Comparison of ENCODE assay signal across 25 cellular contexts in genomic region chr5:66633754-66634153, GRCh38. TPM values are rescaled to one million over a fixed set of nuclear protein-coding genes. Genes with fewer than 3 reads are reported as not detected.
A peak's percentile ranks its signal among the peaks of the same experiment; 100 is the strongest.
DNase-seq lines count a peak whose midpoint lies in the region; ATAC-seq, FAIRE-seq and TF ChIP-seq lines count a peak whose summit lies in the region.
"Had no signal": no experiment of that assay in that cellular context is flagged by ENCODE, and none has a peak within 500 bp of the region (broad histone marks: within the 10 kb centered on the region; RNA-seq: fewer than 3 reads in every experiment).

No MANE protein-coding gene starts in this region.

- H3K36me3 ChIP-seq in endodermal cell (ENCODE audit: control insufficient read depth, insufficient read depth, low read length) = no peaks in the 10 kb centered on the region
- H3K36me3 ChIP-seq: adrenal gland, esophagus squamous epithelium, lower lobe of right lung, pancreas had no signal

- peaks cover 3% of the 10 kb centered on the region for H3K4me1 ChIP-seq in endodermal cell (ENCODE audit: control insufficient read depth, insufficient read depth, low read length)
- H3K4me1 ChIP-seq: esophagus squamous epithelium, lower lobe of right lung, pancreas had no signal

- H3K4me1 Mint-ChIP-seq in endodermal cell = peaks cover 14% of the 10 kb centered on the region
- no peaks in the 10 kb centered on the region for H3K4me1 Mint-ChIP-seq in activated T-helper 17 cell treated with anti-CD3 and anti-CD28 coated beads, Interleukin-2, amount 50 U/mL, for 72 hours
- H3K4me1 Mint-ChIP-seq: immature natural killer cell had no signal

- H3K9me3 ChIP-seq in endodermal cell (ENCODE audit: control insufficient read depth, low read length) = no peaks in the 10 kb centered on the region
- H3K9me3 ChIP-seq: esophagus squamous epithelium, lower lobe of right lung, pancreas had no signal

- H3K9ac ChIP-seq in endodermal cell (ENCODE audit: extremely low read depth, low read length, poor library complexity, severe bottlenecking) = no peak overlapping the region

- ATAC-seq in activated T-helper 17 cell treated with anti-CD3 and anti-CD28 coated beads, Interleukin-2, amount 50 U/mL, for 72 hours (replicated peaks) = no peak
- ATAC-seq: Right ventricle myocardium inferior had no signal

- H3K4me3 Mint-ChIP-seq in endodermal cell = no peak overlapping the region
- no peak overlapping the region for H3K4me3 Mint-ChIP-seq in activated T-helper 17 cell treated with anti-CD3 and anti-CD28 coated beads, Interleukin-2, amount 50 U/mL, for 72 hours
- H3K4me3 Mint-ChIP-seq: immature natural killer cell had no signal

- POLR2A ChIA-PET in HEK293T (lab: Yijun Ruan, JAX) = no interaction called here

- no peak overlapping the region for H3K27ac ChIP-seq in endodermal cell (ENCODE audit: low read depth, low read length)
- H3K27ac ChIP-seq: adrenal gland, esophagus squamous epithelium, lower lobe of right lung, pancreas, skin epidermis had no signal

- 90 to 92% methylated on average over 2 to 3 of the region's 3 CpGs for WGBS in endodermal cell (ENCODE audit: insufficient coverage in 1 of 2, insufficient read length in 1 of 2), 2 experiments

- peak overlapping the region; percentile 46 for H3K27ac Mint-ChIP-seq in endodermal cell
- H3K27ac Mint-ChIP-seq in activated T-helper 17 cell treated with anti-CD3 and anti-CD28 coated beads, Interleukin-2, amount 50 U/mL, for 72 hours = no peak overlapping the region
- H3K27ac Mint-ChIP-seq: immature natural killer cell had no signal

- DNase-seq in DMS153 (lab: John Stamatoyannopoulos, UW) = peak; percentile 20
- peak; percentile 19 for DNase-seq in HEK293T (ENCODE audit: extremely low spot score)
- peak; percentile 74 for DNase-seq in NCI-H2171 treated with DMSO at 0.1 percent for 48 hours (lab: John Stamatoyannopoulos, UW)
- no peak for DNase-seq in endodermal cell
- DNase-seq in pons (ENCODE audit: low spot score) = no peak
- no peak for DNase-seq in urothelium cell line (ENCODE audit: low spot score)
- DNase-seq in HT-29 (ENCODE audit: low spot score) = no peak
- DNase-seq: activated CD4-positive, alpha-beta T cell treated with anti-CD3 and anti-CD28 coated beads for 1 hour; activated effector memory CD4-positive, alpha-beta T cell treated with Interleukin-2 at 50 U/mL for 16 hours; adrenal gland; central memory CD4-positive, alpha-beta T cell; effector CD4-positive, alpha-beta T cell; esophagus squamous epithelium; GF-D8; immature natural killer cell; KBM-7; lower lobe of right lung; pancreas; stimulated activated CD4-positive, alpha-beta T cell treated with anti-CD3 and anti-CD28 coated beads, Interleukin-4, amount 100 ng/mL, for 4 hours; stimulated activated CD8-positive, alpha-beta memory T cell treated with anti-CD3 and anti-CD28 coated beads, Interleukin-4, amount 100 ng/mL, for 48 hours; T-helper 2 cell had no signal

- H3K27me3 ChIP-seq in endodermal cell (ENCODE audit: control insufficient read depth, insufficient read depth, low read length, poor library complexity, severe bottlenecking) = no peaks in the 10 kb centered on the region
- H3K27me3 ChIP-seq: adrenal gland, esophagus squamous epithelium, pancreas had no signal

- TF ChIP-seq CTCF in endodermal cell (conservative IDR thresholded peaks at IDR 0.05) = no peak

- no peak for FAIRE-seq in urothelium cell line (lab: Jason Lieb, UNC)
- FAIRE-seq: GM12891, pancreas had no signal

- no peaks in the 10 kb centered on the region for H3K36me3 Mint-ChIP-seq in endodermal cell (ENCODE audit: low read depth)
- H3K36me3 Mint-ChIP-seq in activated T-helper 17 cell treated with anti-CD3 and anti-CD28 coated beads, Interleukin-2, amount 50 U/mL, for 72 hours (ENCODE audit: low read depth) = no peaks in the 10 kb centered on the region
- H3K36me3 Mint-ChIP-seq: immature natural killer cell had no signal

- no peaks in the 10 kb centered on the region for H3K9me3 Mint-ChIP-seq in endodermal cell
- no peaks in the 10 kb centered on the region for H3K9me3 Mint-ChIP-seq in activated T-helper 17 cell treated with anti-CD3 and anti-CD28 coated beads, Interleukin-2, amount 50 U/mL, for 72 hours
- H3K9me3 Mint-ChIP-seq: immature natural killer cell had no signal

- H3K4me3 ChIP-seq in endodermal cell (ENCODE audit: low read length) = peak overlapping the region; percentile 37
- H3K4me3 ChIP-seq: adrenal gland, esophagus squamous epithelium, lower lobe of right lung, pancreas, skin epidermis had no signal

- no peaks in the 10 kb centered on the region for H3K27me3 Mint-ChIP-seq in endodermal cell (ENCODE audit: insufficient read depth)
- H3K27me3 Mint-ChIP-seq in activated T-helper 17 cell treated with anti-CD3 and anti-CD28 coated beads, Interleukin-2, amount 50 U/mL, for 72 hours = peaks cover 1% of the 10 kb centered on the region

- CTCF ChIA-PET in HEK293T (lab: Yijun Ruan, JAX) = no interaction called here

TF ChIP-seq in HEK293T, 16 proteins besides CTCF, POLR2A, EP300 and RAD21:
- TF ChIP-seq SP1 (IDR thresholded peaks at IDR 0.05) (no peak), TARDBP (IDR thresholded peaks at IDR 0.05) (no peak), BHLHE40 (IDR thresholded peaks at IDR 0.05; ENCODE audit: borderline replicate concordance) (no peak), ZNF384 (IDR thresholded peaks at IDR 0.05) (no peak), NFRKB (IDR thresholded peaks at IDR 0.05) (no peak), LEF1 (IDR thresholded peaks at IDR 0.05; ENCODE audit: borderline replicate concordance) (no peak), L3MBTL2 (conservative IDR thresholded peaks at IDR 0.05) (no peak), SUZ12 (IDR thresholded peaks at IDR 0.05) (no peak)
- TF ChIP-seq, protein P1, sequence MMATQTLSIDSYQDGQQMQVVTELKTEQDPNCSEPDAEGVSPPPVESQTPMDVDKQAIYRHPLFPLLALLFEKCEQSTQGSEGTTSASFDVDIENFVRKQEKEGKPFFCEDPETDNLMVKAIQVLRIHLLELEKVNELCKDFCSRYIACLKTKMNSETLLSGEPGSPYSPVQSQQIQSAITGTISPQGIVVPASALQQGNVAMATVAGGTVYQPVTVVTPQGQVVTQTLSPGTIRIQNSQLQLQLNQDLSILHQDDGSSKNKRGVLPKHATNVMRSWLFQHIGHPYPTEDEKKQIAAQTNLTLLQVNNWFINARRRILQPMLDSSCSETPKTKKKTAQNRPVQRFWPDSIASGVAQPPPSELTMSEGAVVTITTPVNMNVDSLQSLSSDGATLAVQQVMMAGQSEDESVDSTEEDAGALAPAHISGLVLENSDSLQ (IDR thresholded peaks at IDR 0.05) = no peak
TF ChIP-seq in HEK293T: peak in this region for 0.

RNA-seq across cellular contexts. Expression of gene MAST4, which starts 37.6 kb away (rescaled TPM):
- total RNA-seq in endodermal cell = 10 to 100 TPM; 11.0 to 11.5 TPM
- polyA plus RNA-seq in endodermal cell (2013, experiment 1 of 2) = 6.2 TPM
- 4.3 TPM for polyA plus RNA-seq in endodermal cell (2013, experiment 2 of 2)
- total RNA-seq in activated T-helper 17 cell treated with anti-CD3 and anti-CD28 coated beads, Interleukin-2, amount 50 U/mL, for 72 hours = 100 to 1,000 TPM in 1 of 2 donors, 10 to 100 TPM in 1; 42.1 to 103 TPM
- total RNA-seq in HT-29 (2014; rRNA removed; shearing (Covaris generic)) = 4.0 and 4.7 TPM in 2 replicates

Comparison
In these comparisons a context has a peak if more than half of its experiments do, and no peak if none do; other contexts are left out.
1. DNase-seq: peak in DMS153 (single experiment), HEK293T (single experiment) and NCI-H2171 treated with DMSO at 0.1 percent for 48 hours (single experiment); none in endodermal cell (single experiment), pons (single experiment), urothelium cell line (single experiment) and HT-29 (single experiment).